11 cellular contexts compared by ENCODE assay signal in the genomic region with DNA sequence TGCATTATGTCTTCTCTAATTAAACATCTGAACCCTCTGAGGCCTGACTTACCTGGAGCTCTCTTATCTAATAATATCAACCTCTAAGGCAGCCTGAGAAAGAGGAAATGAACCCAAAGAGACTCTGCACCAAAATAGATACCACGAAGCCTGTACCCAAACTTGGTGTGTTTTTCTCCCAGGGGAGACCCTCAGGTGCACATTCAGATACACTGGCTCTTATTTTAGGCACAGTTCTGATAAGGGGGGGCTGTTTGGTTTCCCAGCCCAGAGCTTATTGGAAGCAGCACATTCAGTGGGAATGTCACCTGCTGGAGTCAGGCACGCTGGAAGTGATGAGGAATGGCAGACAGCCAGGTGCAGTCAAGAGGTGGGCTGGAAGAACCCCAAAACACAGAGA. TPM values are rescaled to one million over a fixed set of nuclear protein-coding genes. Genes with fewer than 3 reads are reported as not detected.
DNase-seq lines count a peak whose midpoint lies in the region; ATAC-seq lines count a peak whose summit lies in the region.
"Had no signal": no experiment of that assay in that cellular context is flagged by ENCODE, and none has a peak within 500 bp of the region (broad histone marks: within the 10 kb centered on the region; RNA-seq: fewer than 3 reads in every experiment).

No MANE protein-coding gene starts in this region.

- peaks cover 22% of the 10 kb centered on the region for H3K27me3 Mint-ChIP-seq in activated T-cell treated with anti-CD3 and anti-CD28 coated beads, Interleukin-2, amount 50 U/mL, for 72 hours (ENCODE audit: low read depth)

- no peaks in the 10 kb centered on the region for H3K9me3 Mint-ChIP-seq in activated T-cell treated with anti-CD3 and anti-CD28 coated beads, Interleukin-2, amount 50 U/mL, for 72 hours
- no peaks in the 10 kb centered on the region for H3K9me3 Mint-ChIP-seq in stimulated activated effector memory CD8-positive, alpha-beta T cell treated with anti-CD3 and anti-CD28 coated beads, Interleukin-12 subunit alpha, Interleukin-12 subunit beta, amount 100 ng/mL, for 72 hours
- H3K9me3 Mint-ChIP-seq: activated T-helper 1 cell treated with anti-CD3 and anti-CD28 coated beads, Interleukin-12 subunit alpha, Interleukin-12 subunit beta, Interleukin-2, Interleukin-4 antibody, amounts not matched to agents 30 ng/mL and 10 ng/mL and 1 ng/mL, durations not matched to agents 14 hours and 24 hours and 36 hours had no signal

- DNase-seq in activated T-cell treated with anti-CD3 and anti-CD28 coated beads, Interleukin-2, amount 50 U/mL, for 72 hours = no peak
- no peak for DNase-seq in activated T-cell treated with anti-CD3 and anti-CD28 coated beads, Interleukin-2, amount 50 U/mL, for 1 hour
- DNase-seq in stimulated activated effector memory CD8-positive, alpha-beta T cell treated with anti-CD3 and anti-CD28 coated beads, Interleukin-12 subunit alpha, Interleukin-12 subunit beta, amount 100 ng/mL, for 72 hours (ENCODE audit: low spot score in 2 of 2) = no peak
- DNase-seq in glomerular visceral epithelial cell (ENCODE audit: extremely low spot score) = no peak
- DNase-seq in NCI-H748 treated with DMSO at 0.1 percent for 48 hours (lab: John Stamatoyannopoulos, UW) = no peak
- DNase-seq in hippocampal formation (lab: John Stamatoyannopoulos, UW) = no peak
- DNase-seq: effector CD4-positive, alpha-beta T cell had no signal

- peak overlapping the region in 1 of 2 donors; percentile 71 for H3K4me3 Mint-ChIP-seq in activated T-cell treated with anti-CD3 and anti-CD28 coated beads, Interleukin-2, amount 50 U/mL, for 72 hours
- peak overlapping the region; percentile 87 for H3K4me3 Mint-ChIP-seq in stimulated activated effector memory CD8-positive, alpha-beta T cell treated with anti-CD3 and anti-CD28 coated beads, Interleukin-12 subunit alpha, Interleukin-12 subunit beta, amount 100 ng/mL, for 72 hours
- H3K4me3 Mint-ChIP-seq: activated T-helper 1 cell treated with anti-CD3 and anti-CD28 coated beads, Interleukin-12 subunit alpha, Interleukin-12 subunit beta, Interleukin-2, Interleukin-4 antibody, amounts not matched to agents 30 ng/mL and 10 ng/mL and 1 ng/mL, durations not matched to agents 14 hours and 24 hours and 36 hours had no signal

- peaks cover 34% of the 10 kb centered on the region for H3K4me1 Mint-ChIP-seq in activated T-cell treated with anti-CD3 and anti-CD28 coated beads, Interleukin-2, amount 50 U/mL, for 72 hours (ENCODE audit: low read depth)
- H3K4me1 Mint-ChIP-seq in stimulated activated effector memory CD8-positive, alpha-beta T cell treated with anti-CD3 and anti-CD28 coated beads, Interleukin-12 subunit alpha, Interleukin-12 subunit beta, amount 100 ng/mL, for 72 hours = peaks cover 86% of the 10 kb centered on the region

- no peak for ATAC-seq in activated T-cell treated with anti-CD3 and anti-CD28 coated beads, Interleukin-2, amount 50 U/mL, for 72 hours (replicated peaks in 1 of 2)
- ATAC-seq in GM21737 (IDR thresholded peaks at IDR 0.05; ENCODE audit: unreplicated experiment) (peak; percentile 48), HG03442 (IDR thresholded peaks at IDR 0.05; ENCODE audit: unreplicated experiment) (peak; percentile 52)
- ATAC-seq in stimulated activated effector memory CD8-positive, alpha-beta T cell treated with anti-CD3 and anti-CD28 coated beads, Interleukin-12 subunit alpha, Interleukin-12 subunit beta, amount 100 ng/mL, for 72 hours = no peak

- H3K27ac Mint-ChIP-seq in activated T-cell treated with anti-CD3 and anti-CD28 coated beads, Interleukin-2, amount 50 U/mL, for 72 hours = peak overlapping the region; percentile 74
- H3K27ac Mint-ChIP-seq in stimulated activated effector memory CD8-positive, alpha-beta T cell treated with anti-CD3 and anti-CD28 coated beads, Interleukin-12 subunit alpha, Interleukin-12 subunit beta, amount 100 ng/mL, for 72 hours = peak overlapping the region; percentile 95
- H3K27ac Mint-ChIP-seq: activated T-helper 1 cell treated with anti-CD3 and anti-CD28 coated beads, Interleukin-12 subunit alpha, Interleukin-12 subunit beta, Interleukin-2, Interleukin-4 antibody, amounts not matched to agents 30 ng/mL and 10 ng/mL and 1 ng/mL, durations not matched to agents 14 hours and 24 hours and 36 hours had no signal

- peaks cover 0 to 3% of the 10 kb centered on the region in 2 donors for H3K36me3 Mint-ChIP-seq in activated T-cell treated with anti-CD3 and anti-CD28 coated beads, Interleukin-2, amount 50 U/mL, for 72 hours (ENCODE audit: insufficient read depth in 2 of 2)
- H3K36me3 Mint-ChIP-seq in stimulated activated effector memory CD8-positive, alpha-beta T cell treated with anti-CD3 and anti-CD28 coated beads, Interleukin-12 subunit alpha, Interleukin-12 subunit beta, amount 100 ng/mL, for 72 hours = peaks cover 62% of the 10 kb centered on the region

RNA-seq across cellular contexts. Expression of a gene that starts 9.8 kb away (rescaled TPM):
- 1 to 10 TPM; 1.2 to 7.8 TPM for total RNA-seq in activated T-cell treated with anti-CD3 and anti-CD28 coated beads, Interleukin-2, amount 50 U/mL, for 72 hours
- total RNA-seq: activated T-helper 1 cell treated with anti-CD3 and anti-CD28 coated beads, Interleukin-12 subunit alpha, Interleukin-12 subunit beta, Interleukin-2, Interleukin-4 antibody, amounts not matched to agents 30 ng/mL and 10 ng/mL and 1 ng/mL, durations not matched to agents 14 hours and 24 hours and 36 hours; SJSA1 had no signal

RNA-seq across cellular contexts. Expression of a gene that starts 44.7 kb away (rescaled TPM):
- total RNA-seq in activated T-cell treated with anti-CD3 and anti-CD28 coated beads, Interleukin-2, amount 50 U/mL, for 72 hours = not detected
- total RNA-seq: activated T-helper 1 cell treated with anti-CD3 and anti-CD28 coated beads, Interleukin-12 subunit alpha, Interleukin-12 subunit beta, Interleukin-2, Interleukin-4 antibody, amounts not matched to agents 30 ng/mL and 10 ng/mL and 1 ng/mL, durations not matched to agents 14 hours and 24 hours and 36 hours; SJSA1 had no signal

Comparison
In these comparisons a context has a peak if more than half of its experiments do, and no peak if none do; other contexts are left out.
1. ATAC-seq: peak in GM21737 (single experiment) and HG03442 (single experiment); none in activated T-cell treated with anti-CD3 and anti-CD28 coated beads, Interleukin-2, amount 50 U/mL, for 72 hours (0 of 2) and stimulated activated effector memory CD8-positive, alpha-beta T cell treated with anti-CD3 and anti-CD28 coated beads, Interleukin-12 subunit alpha, Interleukin-12 subunit beta, amount 100 ng/mL, for 72 hours (single experiment).